Comparison of ENCODE assay signal across 1 cellular context in the genomic region with DNA sequence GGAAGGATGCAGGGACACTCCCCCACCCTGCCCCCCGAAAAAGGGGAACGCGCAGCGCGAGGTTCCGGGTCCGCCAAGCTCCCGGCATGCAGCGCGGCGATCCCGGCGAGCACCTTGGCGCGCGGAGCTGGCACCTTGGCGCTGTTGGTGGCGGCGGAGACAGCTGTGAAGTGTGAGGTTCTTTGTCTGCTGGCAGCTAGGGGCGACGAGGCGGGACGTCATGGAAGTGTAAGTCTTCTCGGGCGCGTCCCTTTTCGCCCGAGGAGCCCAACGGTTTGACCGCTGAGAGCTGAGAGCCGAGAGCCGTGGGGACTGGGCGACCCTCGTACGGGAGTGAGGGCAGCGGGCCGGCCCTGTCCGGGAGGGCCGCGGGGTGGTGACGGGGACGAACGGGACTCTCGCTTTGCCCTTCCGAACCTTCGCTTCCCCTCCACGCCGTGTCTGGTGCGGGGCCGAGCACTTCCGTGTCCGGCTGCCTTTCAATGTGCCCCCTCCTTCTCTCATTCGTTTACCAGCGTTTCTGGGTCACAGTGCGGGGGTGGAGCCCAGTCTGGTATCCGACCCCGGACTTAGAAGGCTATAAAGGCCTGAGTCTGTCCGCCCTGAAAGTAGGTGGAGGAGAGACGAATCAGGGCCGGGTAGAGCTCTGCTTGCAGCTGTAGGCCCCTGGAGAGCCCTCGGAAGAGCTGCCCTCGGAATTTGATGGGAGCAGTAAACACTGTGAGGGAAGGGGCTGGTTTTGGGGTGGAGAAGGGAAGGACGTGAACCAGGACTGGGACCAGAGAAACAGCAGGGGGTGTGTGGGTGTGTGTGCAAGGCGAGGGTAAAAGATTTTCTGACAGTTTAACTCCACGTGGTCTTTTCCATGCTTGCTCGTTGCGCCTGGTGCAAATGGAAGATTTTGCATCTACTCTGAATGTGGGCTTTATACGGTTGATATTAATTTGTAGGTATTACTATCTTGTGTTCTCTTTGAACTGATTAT.
TF ChIP-seq lines count a peak whose summit lies in the region.

A gene (plus strand): TSS at position 105 of the 985 bp plus-strand sequence. CDS start 116 bp downstream, at position 221.

TF ChIP-seq in K562, 482 proteins besides CTCF, POLR2A, EP300 and RAD21 (continued from another document and continues in another):
- TF ChIP-seq, protein P1, sequence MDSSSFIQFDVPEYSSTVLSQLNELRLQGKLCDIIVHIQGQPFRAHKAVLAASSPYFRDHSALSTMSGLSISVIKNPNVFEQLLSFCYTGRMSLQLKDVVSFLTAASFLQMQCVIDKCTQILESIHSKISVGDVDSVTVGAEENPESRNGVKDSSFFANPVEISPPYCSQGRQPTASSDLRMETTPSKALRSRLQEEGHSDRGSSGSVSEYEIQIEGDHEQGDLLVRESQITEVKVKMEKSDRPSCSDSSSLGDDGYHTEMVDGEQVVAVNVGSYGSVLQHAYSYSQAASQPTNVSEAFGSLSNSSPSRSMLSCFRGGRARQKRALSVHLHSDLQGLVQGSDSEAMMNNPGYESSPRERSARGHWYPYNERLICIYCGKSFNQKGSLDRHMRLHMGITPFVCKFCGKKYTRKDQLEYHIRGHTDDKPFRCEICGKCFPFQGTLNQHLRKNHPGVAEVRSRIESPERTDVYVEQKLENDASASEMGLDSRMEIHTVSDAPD (CRISPR knock-in tag; IDR thresholded peaks at IDR 0.05) = no peak
- TF ChIP-seq RBM15 (IDR thresholded peaks at IDR 0.05; ENCODE audit: insufficient read depth, low read length) (no peak), BRD9 (IDR thresholded peaks at IDR 0.05; ENCODE audit: low read depth, partially characterized antibody) (peak; percentile 36), MEIS2 (IDR thresholded peaks at IDR 0.05; ENCODE audit: partially characterized antibody) (peak; percentile 43), TAF15 (IDR thresholded peaks at IDR 0.05; ENCODE audit: low read depth, low read length) (no peak), ZEB2 (IDR thresholded peaks at IDR 0.05) (0 out of 2 replicates have a peak, but pooled peaks have one; percentile 47), HNRNPUL1 (IDR thresholded peaks at IDR 0.05; ENCODE audit: low read length) (no peak), RAD51 (IDR thresholded peaks at IDR 0.05; ENCODE audit: borderline replicate concordance, low read depth) (no peak), EP400 (IDR thresholded peaks at IDR 0.05) (peak; percentile 98), RBM17 (IDR thresholded peaks at IDR 0.05; ENCODE audit: borderline replicate concordance, low read depth, low read length) (no peak), ZNF431 (CRISPR knock-in tag; IDR thresholded peaks at IDR 0.05) (peak; percentile 69; the same call in 1 of the 2 replicates), SLC30A9 (CRISPR knock-in tag; IDR thresholded peaks at IDR 0.05) (no peak), BRD4 (IDR thresholded peaks at IDR 0.05) (no peak), ZNF146 (CRISPR knock-in tag; IDR thresholded peaks at IDR 0.05; ENCODE audit: unreplicated experiment) (no peak), GTF2F1 (IDR thresholded peaks at IDR 0.05; ENCODE audit: low read depth, low read length) (0 out of 2 replicates have a peak, but pooled peaks have one; percentile 25), ZNF197 (CRISPR knock-in tag; IDR thresholded peaks at IDR 0.05; ENCODE audit: low read depth) (0 out of 2 replicates have a peak, but pooled peaks have one; percentile 49), RNF2 (IDR thresholded peaks at IDR 0.05) (no peak; the same call in 1 of the 2 replicates), SAP30 (IDR thresholded peaks at IDR 0.05; ENCODE audit: borderline replicate concordance, insufficient read depth, low read depth, low read length, poor library complexity, severe bottlenecking) (peak; percentile 97), KAT8 (IDR thresholded peaks at IDR 0.05; ENCODE audit: low read depth) (no peak; the same call in 1 of the 2 replicates)
- TF ChIP-seq, protein P2, sequence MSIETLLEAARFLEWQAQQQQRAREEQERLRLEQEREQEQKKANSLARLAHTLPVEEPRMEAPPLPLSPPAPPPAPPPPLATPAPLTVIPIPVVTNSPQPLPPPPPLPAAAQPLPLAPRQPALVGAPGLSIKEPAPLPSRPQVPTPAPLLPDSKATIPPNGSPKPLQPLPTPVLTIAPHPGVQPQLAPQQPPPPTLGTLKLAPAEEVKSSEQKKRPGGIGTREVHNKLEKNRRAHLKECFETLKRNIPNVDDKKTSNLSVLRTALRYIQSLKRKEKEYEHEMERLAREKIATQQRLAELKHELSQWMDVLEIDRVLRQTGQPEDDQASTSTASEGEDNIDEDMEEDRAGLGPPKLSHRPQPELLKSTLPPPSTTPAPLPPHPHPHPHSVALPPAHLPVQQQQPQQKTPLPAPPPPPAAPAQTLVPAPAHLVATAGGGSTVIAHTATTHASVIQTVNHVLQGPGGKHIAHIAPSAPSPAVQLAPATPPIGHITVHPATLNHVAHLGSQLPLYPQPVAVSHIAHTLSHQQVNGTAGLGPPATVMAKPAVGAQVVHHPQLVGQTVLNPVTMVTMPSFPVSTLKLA (conservative IDR thresholded peaks at IDR 0.05) = peak; percentile 99 to 100
- TF ChIP-seq, protein P3, sequence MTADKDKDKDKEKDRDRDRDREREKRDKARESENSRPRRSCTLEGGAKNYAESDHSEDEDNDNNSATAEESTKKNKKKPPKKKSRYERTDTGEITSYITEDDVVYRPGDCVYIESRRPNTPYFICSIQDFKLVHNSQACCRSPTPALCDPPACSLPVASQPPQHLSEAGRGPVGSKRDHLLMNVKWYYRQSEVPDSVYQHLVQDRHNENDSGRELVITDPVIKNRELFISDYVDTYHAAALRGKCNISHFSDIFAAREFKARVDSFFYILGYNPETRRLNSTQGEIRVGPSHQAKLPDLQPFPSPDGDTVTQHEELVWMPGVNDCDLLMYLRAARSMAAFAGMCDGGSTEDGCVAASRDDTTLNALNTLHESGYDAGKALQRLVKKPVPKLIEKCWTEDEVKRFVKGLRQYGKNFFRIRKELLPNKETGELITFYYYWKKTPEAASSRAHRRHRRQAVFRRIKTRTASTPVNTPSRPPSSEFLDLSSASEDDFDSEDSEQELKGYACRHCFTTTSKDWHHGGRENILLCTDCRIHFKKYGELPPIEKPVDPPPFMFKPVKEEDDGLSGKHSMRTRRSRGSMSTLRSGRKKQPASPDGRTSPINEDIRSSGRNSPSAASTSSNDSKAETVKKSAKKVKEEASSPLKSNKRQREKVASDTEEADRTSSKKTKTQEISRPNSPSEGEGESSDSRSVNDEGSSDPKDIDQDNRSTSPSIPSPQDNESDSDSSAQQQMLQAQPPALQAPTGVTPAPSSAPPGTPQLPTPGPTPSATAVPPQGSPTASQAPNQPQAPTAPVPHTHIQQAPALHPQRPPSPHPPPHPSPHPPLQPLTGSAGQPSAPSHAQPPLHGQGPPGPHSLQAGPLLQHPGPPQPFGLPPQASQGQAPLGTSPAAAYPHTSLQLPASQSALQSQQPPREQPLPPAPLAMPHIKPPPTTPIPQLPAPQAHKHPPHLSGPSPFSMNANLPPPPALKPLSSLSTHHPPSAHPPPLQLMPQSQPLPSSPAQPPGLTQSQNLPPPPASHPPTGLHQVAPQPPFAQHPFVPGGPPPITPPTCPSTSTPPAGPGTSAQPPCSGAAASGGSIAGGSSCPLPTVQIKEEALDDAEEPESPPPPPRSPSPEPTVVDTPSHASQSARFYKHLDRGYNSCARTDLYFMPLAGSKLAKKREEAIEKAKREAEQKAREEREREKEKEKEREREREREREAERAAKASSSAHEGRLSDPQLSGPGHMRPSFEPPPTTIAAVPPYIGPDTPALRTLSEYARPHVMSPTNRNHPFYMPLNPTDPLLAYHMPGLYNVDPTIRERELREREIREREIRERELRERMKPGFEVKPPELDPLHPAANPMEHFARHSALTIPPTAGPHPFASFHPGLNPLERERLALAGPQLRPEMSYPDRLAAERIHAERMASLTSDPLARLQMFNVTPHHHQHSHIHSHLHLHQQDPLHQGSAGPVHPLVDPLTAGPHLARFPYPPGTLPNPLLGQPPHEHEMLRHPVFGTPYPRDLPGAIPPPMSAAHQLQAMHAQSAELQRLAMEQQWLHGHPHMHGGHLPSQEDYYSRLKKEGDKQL (CRISPR knock-in tag; IDR thresholded peaks at IDR 0.05; ENCODE audit: borderline replicate concordance) = peak; percentile 89; the same call in 1 of the 2 replicates
- TF ChIP-seq, protein P4, sequence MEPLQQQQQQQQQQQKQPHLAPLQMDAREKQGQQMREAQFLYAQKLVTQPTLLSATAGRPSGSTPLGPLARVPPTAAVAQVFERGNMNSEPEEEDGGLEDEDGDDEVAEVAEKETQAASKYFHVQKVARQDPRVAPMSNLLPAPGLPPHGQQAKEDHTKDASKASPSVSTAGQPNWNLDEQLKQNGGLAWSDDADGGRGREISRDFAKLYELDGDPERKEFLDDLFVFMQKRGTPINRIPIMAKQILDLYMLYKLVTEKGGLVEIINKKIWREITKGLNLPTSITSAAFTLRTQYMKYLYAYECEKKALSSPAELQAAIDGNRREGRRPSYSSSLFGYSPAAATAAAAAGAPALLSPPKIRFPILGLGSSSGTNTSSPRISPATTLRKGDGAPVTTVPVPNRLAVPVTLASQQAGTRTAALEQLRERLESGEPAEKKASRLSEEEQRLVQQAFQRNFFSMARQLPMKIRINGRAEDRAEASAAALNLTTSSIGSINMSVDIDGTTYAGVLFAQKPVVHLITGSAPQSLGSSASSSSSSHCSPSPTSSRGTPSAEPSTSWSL (CRISPR knock-in tag; IDR thresholded peaks at IDR 0.05; ENCODE audit: borderline replicate concordance) = peak; percentile 39; the same call in 1 of the 2 replicates
- TF ChIP-seq, protein P5, sequence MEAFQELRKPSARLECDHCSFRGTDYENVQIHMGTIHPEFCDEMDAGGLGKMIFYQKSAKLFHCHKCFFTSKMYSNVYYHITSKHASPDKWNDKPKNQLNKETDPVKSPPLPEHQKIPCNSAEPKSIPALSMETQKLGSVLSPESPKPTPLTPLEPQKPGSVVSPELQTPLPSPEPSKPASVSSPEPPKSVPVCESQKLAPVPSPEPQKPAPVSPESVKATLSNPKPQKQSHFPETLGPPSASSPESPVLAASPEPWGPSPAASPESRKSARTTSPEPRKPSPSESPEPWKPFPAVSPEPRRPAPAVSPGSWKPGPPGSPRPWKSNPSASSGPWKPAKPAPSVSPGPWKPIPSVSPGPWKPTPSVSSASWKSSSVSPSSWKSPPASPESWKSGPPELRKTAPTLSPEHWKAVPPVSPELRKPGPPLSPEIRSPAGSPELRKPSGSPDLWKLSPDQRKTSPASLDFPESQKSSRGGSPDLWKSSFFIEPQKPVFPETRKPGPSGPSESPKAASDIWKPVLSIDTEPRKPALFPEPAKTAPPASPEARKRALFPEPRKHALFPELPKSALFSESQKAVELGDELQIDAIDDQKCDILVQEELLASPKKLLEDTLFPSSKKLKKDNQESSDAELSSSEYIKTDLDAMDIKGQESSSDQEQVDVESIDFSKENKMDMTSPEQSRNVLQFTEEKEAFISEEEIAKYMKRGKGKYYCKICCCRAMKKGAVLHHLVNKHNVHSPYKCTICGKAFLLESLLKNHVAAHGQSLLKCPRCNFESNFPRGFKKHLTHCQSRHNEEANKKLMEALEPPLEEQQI (IDR thresholded peaks at IDR 0.05) = no peak
- TF ChIP-seq, protein P6, sequence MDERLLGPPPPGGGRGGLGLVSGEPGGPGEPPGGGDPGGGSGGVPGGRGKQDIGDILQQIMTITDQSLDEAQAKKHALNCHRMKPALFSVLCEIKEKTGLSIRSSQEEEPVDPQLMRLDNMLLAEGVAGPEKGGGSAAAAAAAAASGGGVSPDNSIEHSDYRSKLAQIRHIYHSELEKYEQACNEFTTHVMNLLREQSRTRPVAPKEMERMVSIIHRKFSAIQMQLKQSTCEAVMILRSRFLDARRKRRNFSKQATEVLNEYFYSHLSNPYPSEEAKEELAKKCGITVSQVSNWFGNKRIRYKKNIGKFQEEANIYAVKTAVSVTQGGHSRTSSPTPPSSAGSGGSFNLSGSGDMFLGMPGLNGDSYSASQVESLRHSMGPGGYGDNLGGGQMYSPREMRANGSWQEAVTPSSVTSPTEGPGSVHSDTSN (CRISPR knock-in tag; IDR thresholded peaks at IDR 0.05; ENCODE audit: low read depth) = no peak
- TF ChIP-seq, protein P6 (tag; conservative IDR thresholded peaks at IDR 0.05; ENCODE audit: low read depth) = no peak
- TF ChIP-seq, protein P7, sequence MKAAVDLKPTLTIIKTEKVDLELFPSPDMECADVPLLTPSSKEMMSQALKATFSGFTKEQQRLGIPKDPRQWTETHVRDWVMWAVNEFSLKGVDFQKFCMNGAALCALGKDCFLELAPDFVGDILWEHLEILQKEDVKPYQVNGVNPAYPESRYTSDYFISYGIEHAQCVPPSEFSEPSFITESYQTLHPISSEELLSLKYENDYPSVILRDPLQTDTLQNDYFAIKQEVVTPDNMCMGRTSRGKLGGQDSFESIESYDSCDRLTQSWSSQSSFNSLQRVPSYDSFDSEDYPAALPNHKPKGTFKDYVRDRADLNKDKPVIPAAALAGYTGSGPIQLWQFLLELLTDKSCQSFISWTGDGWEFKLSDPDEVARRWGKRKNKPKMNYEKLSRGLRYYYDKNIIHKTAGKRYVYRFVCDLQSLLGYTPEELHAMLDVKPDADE (conservative IDR thresholded peaks at IDR 0.05; ENCODE audit: control insufficient read depth, low read depth, low read length) = peak; percentile 81
- TF ChIP-seq, protein P8, sequence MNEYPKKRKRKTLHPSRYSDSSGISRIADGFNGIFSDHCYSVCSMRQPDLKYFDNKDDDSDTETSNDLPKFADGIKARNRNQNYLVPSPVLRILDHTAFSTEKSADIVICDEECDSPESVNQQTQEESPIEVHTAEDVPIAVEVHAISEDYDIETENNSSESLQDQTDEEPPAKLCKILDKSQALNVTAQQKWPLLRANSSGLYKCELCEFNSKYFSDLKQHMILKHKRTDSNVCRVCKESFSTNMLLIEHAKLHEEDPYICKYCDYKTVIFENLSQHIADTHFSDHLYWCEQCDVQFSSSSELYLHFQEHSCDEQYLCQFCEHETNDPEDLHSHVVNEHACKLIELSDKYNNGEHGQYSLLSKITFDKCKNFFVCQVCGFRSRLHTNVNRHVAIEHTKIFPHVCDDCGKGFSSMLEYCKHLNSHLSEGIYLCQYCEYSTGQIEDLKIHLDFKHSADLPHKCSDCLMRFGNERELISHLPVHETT (CRISPR knock-in tag; conservative IDR thresholded peaks at IDR 0.05 in 1 of 2, IDR thresholded peaks at IDR 0.05 in 1 of 2) = 0 out of 4 replicates have a peak, but pooled peaks of 1 of the 2 experiments have one; percentile 47
